25 cellular contexts compared by ENCODE assay signal in the genomic region with DNA sequence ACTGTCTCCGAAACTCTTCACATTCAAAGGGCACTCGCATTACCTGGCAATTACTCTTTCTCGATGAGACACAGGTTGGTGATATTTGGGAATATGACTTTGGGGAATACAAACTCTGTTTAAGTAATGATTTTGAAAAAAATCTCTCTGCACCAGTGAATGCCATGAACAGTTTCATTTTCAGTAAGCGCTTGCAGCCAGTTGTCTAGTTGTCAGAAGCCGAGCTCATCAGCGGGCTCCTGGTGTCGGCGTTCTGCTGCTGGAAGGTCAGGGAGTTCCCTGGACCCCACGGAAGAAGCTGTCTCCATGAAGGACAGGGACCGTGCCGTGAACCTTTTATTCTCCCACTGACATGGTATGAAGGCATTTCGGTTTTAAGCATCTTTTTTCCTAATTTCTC. TPM values are rescaled to one million over a fixed set of nuclear protein-coding genes. Genes with fewer than 3 reads are reported as not detected.
A peak's percentile ranks its signal among the peaks of the same experiment; 100 is the strongest.
DNase-seq lines count a peak whose midpoint lies in the region; ATAC-seq and TF ChIP-seq lines count a peak whose summit lies in the region.
"Had no signal": no experiment of that assay in that cellular context is flagged by ENCODE, and none has a peak within 500 bp of the region (broad histone marks: within the 10 kb centered on the region; RNA-seq: fewer than 3 reads in every experiment).

No MANE protein-coding gene starts in this region.

- H3K79me2 ChIP-seq in OCI-LY3 (ENCODE audit: low read length), result no peaks in the 10 kb centered on the region

- H3K9me3 ChIP-seq in OCI-LY3 (ENCODE audit: insufficient read depth, low read length), result no peaks in the 10 kb centered on the region
- H3K9me3 ChIP-seq in CD8-positive, alpha-beta T cell (ENCODE audit: low read length), result no peaks in the 10 kb centered on the region
- H3K9me3 ChIP-seq: SJSA1 had no signal

- no peaks in the 10 kb centered on the region for H3K36me3 ChIP-seq in OCI-LY3 (replicated peaks; ENCODE audit: low read depth, low read length)
- no peaks in the 10 kb centered on the region for H3K36me3 ChIP-seq in CD8-positive, alpha-beta T cell (ENCODE audit: insufficient read depth, low read length)
- H3K36me3 ChIP-seq: SJSA1 had no signal

- no peak overlapping the region for H3K27ac ChIP-seq in OCI-LY3 (ENCODE audit: low read length)
- H3K27ac ChIP-seq in CD8-positive, alpha-beta T cell (ENCODE audit: low read depth, low read length), result no peak overlapping the region
- H3K27ac ChIP-seq: PC-9, SJSA1 had no signal

- H3K4me1 Mint-ChIP-seq in CD8-positive, alpha-beta T cell (ENCODE audit: low read depth), result no peaks in the 10 kb centered on the region
- no peaks in the 10 kb centered on the region for H3K4me1 Mint-ChIP-seq in activated CD4-positive, alpha-beta memory T cell treated with anti-CD3 and anti-CD28 coated beads for 36 hours (ENCODE audit: low read depth)
- H3K4me1 Mint-ChIP-seq: IgD-negative memory B cell had no signal

- H3K27me3 ChIP-seq in OCI-LY3 (ENCODE audit: low read depth, low read length), result peaks cover 18% of the 10 kb centered on the region
- H3K27me3 ChIP-seq in CD8-positive, alpha-beta T cell (ENCODE audit: insufficient read depth, low read length), result no peaks in the 10 kb centered on the region
- H3K27me3 ChIP-seq: SJSA1 had no signal

- H3K36me3 Mint-ChIP-seq in CD8-positive, alpha-beta T cell, result no peaks in the 10 kb centered on the region
- H3K36me3 Mint-ChIP-seq in activated CD4-positive, alpha-beta memory T cell treated with anti-CD3 and anti-CD28 coated beads for 36 hours, result no peaks in the 10 kb centered on the region
- H3K36me3 Mint-ChIP-seq: CD4-positive, CD25-positive, alpha-beta regulatory T cell; IgD-negative memory B cell had no signal

- H3K27me3 Mint-ChIP-seq in CD8-positive, alpha-beta T cell (ENCODE audit: low read depth), result peaks cover 9% of the 10 kb centered on the region
- H3K27me3 Mint-ChIP-seq in activated CD4-positive, alpha-beta memory T cell treated with anti-CD3 and anti-CD28 coated beads for 36 hours, result peaks cover 5% of the 10 kb centered on the region

- H3K27ac Mint-ChIP-seq in CD8-positive, alpha-beta T cell, result no peak overlapping the region
- H3K27ac Mint-ChIP-seq in activated CD4-positive, alpha-beta memory T cell treated with anti-CD3 and anti-CD28 coated beads for 36 hours, result no peak overlapping the region
- H3K27ac Mint-ChIP-seq: CD4-positive, CD25-positive, alpha-beta regulatory T cell; GM23338; IgD-negative memory B cell had no signal

- H3K4me3 Mint-ChIP-seq in CD8-positive, alpha-beta T cell, result no peak overlapping the region
- no peak overlapping the region for H3K4me3 Mint-ChIP-seq in activated CD4-positive, alpha-beta memory T cell treated with anti-CD3 and anti-CD28 coated beads for 36 hours
- H3K4me3 Mint-ChIP-seq: CD4-positive, CD25-positive, alpha-beta regulatory T cell; GM23338; IgD-negative memory B cell had no signal

- H3K4me3 ChIP-seq in OCI-LY3 (ENCODE audit: low read length), result peak overlapping the region; percentile 64
- no peak overlapping the region for H3K4me3 ChIP-seq in CD8-positive, alpha-beta T cell (ENCODE audit: low read depth, low read length)
- H3K4me3 ChIP-seq: GM23338, PC-9, SJSA1 had no signal

- H4K20me1 ChIP-seq in OCI-LY3 (ENCODE audit: insufficient read depth, low read length), result no peaks in the 10 kb centered on the region

- no peak overlapping the region for H2AFZ ChIP-seq in OCI-LY3 (ENCODE audit: low read depth, low read length)
- H2AFZ ChIP-seq: GM23338, PC-9 had no signal

- DNase-seq in inferior parietal cortex (ENCODE audit: extremely low spot score) (peak; percentile 38), pons (ENCODE audit: low spot score) (peak; percentile 69), NCI-H526 (lab: John Stamatoyannopoulos, UW) (no peak), left ventricle myocardium superior (no peak)
- DNase-seq in CD8-positive, alpha-beta T cell, result no peak
- no peak for DNase-seq in activated CD4-positive, alpha-beta memory T cell treated with anti-CD3 and anti-CD28 coated beads for 36 hours
- DNase-seq: 8988T; ACHN; CD4-positive, CD25-positive, alpha-beta regulatory T cell; HCEC 1CT; NCI-H1092 treated with DMSO at 0.1 percent for 48 hours; NCI-H1436; NCI-H1930; NCI-H2107; NCI-H524; NCI-H774; NK-92 treated with Interleukin-12 subunit alpha and Interleukin-12 subunit beta, amount 100 ng/mL, for 24 hours; PC-9 had no signal

- POLR2A ChIA-PET in CD8-positive, alpha-beta T cell (lab: Charles Lee), result no interaction called here
- POLR2A ChIA-PET in activated CD4-positive, alpha-beta memory T cell treated with anti-CD3 and anti-CD28 coated beads for 36 hours (lab: Charles Lee), result no interaction called here

- peak overlapping the region; percentile 76 for H3K4me2 ChIP-seq in OCI-LY3 (ENCODE audit: low read length)
- H3K4me2 ChIP-seq: GM23338, PC-9 had no signal

- intact Hi-C loops in left ventricle myocardium superior (cut with micrococcal nuclease), result no loop called here
- intact Hi-C loops in CD8-positive, alpha-beta T cell (cut with DNase I, micrococcal nuclease), result no loop called here
- intact Hi-C loops in activated CD4-positive, alpha-beta memory T cell treated with anti-CD3 and anti-CD28 coated beads for 36 hours (cut with micrococcal nuclease), result no loop called here

- peak; percentile 60 for ATAC-seq in GM19351 (IDR thresholded peaks at IDR 0.05; ENCODE audit: unreplicated experiment)
- ATAC-seq in left ventricle myocardium superior, result no peak
- ATAC-seq in CD8-positive, alpha-beta T cell, result no peak
- ATAC-seq: GM23338, Right ventricle myocardium inferior had no signal

- CTCF ChIA-PET in CD8-positive, alpha-beta T cell (lab: Charles Lee), result no interaction called here
- CTCF ChIA-PET in activated CD4-positive, alpha-beta memory T cell treated with anti-CD3 and anti-CD28 coated beads for 36 hours (lab: Charles Lee), result no interaction called here

- H3K9ac ChIP-seq in OCI-LY3 (ENCODE audit: low read length), result no peak overlapping the region

- H3K9me3 Mint-ChIP-seq in CD8-positive, alpha-beta T cell, result no peaks in the 10 kb centered on the region
- no peaks in the 10 kb centered on the region for H3K9me3 Mint-ChIP-seq in activated CD4-positive, alpha-beta memory T cell treated with anti-CD3 and anti-CD28 coated beads for 36 hours
- H3K9me3 Mint-ChIP-seq: CD4-positive, CD25-positive, alpha-beta regulatory T cell; GM23338; IgD-negative memory B cell had no signal

- H3K4me1 ChIP-seq in OCI-LY3 (ENCODE audit: low read length), result peaks cover 7% of the 10 kb centered on the region
- H3K4me1 ChIP-seq in CD8-positive, alpha-beta T cell (ENCODE audit: insufficient read depth, low read length), result no peaks in the 10 kb centered on the region

- no peak for TF ChIP-seq CTCF in OCI-LY3 (IDR thresholded peaks at IDR 0.05; ENCODE audit: low read depth, low read length)
- TF ChIP-seq CTCF in CD8-positive, alpha-beta T cell (IDR thresholded peaks at IDR 0.05), result no peak

RNA-seq across cellular contexts. Expression of gene PTPRE, which starts 57.7 kb away (rescaled TPM):
- total RNA-seq in left ventricle myocardium superior, result 15.1 TPM
- 10 to 100 TPM; 72.0 to 80.4 TPM for total RNA-seq in CD8-positive, alpha-beta T cell
- total RNA-seq in activated CD4-positive, alpha-beta memory T cell treated with anti-CD3 and anti-CD28 coated beads for 36 hours, result 10 to 100 TPM; 29.4 to 34.0 TPM
- total RNA-seq: G401 had no signal

Comparison
In these comparisons a context has a peak if more than half of its experiments do, and no peak if none do; other contexts are left out.
1. DNase-seq: peak in inferior parietal cortex (single experiment) and pons (single experiment); none in NCI-H526 (0 of 2), left ventricle myocardium superior (single experiment), CD8-positive, alpha-beta T cell (0 of 7) and activated CD4-positive, alpha-beta memory T cell treated with anti-CD3 and anti-CD28 coated beads for 36 hours (single experiment).